ENCODE assay signal across 25 cellular contexts in genomic region chr13:53249236-53249635, GRCh38.
"Had no signal": no experiment of that assay in that cellular context is flagged by ENCODE, and none has a peak within 500 bp of the region (broad histone marks: within the 10 kb centered on the region; RNA-seq: fewer than 3 reads in every experiment).

No MANE protein-coding gene starts in this region.

- H3K36me3 Mint-ChIP-seq: mesothelial cell of epicardium, naive B cell had no signal

- H3K9me3 Mint-ChIP-seq: dendritic cell treated with granulocyte-macrophage colony-stimulating factor and Interleukin-4, amounts not matched to agents 40 ng/mL and 50 ng/mL, for 4 days; effector memory CD8-positive, alpha-beta T cell; endodermal cell; naive B cell had no signal

- H3K27ac ChIP-seq: colonic mucosa, epithelial cell of prostate, esophagus squamous epithelium, gastrocnemius medialis, heart right ventricle, left lung, lower lobe of right lung had no signal

- H3K4me3 ChIP-seq: colonic mucosa, esophagus squamous epithelium, gastrocnemius medialis, heart right ventricle, left lung, lower lobe of right lung, mucosa of descending colon had no signal

- H3K27me3 Mint-ChIP-seq: dendritic cell treated with granulocyte-macrophage colony-stimulating factor and Interleukin-4, amounts not matched to agents 40 ng/mL and 50 ng/mL, for 4 days had no signal

- H3K4me1 ChIP-seq: colonic mucosa, esophagus squamous epithelium, gastrocnemius medialis, heart right ventricle, left lung, lower lobe of right lung had no signal

- H3K36me3 ChIP-seq: colonic mucosa, esophagus squamous epithelium, gastrocnemius medialis, heart right ventricle, left lung, lower lobe of right lung had no signal

- ATAC-seq: effector memory CD8-positive, alpha-beta T cell; esophagus mucosa; gastrocnemius medialis; heart right ventricle; left cardiac atrium; left lung; left ventricle myocardium superior; lower lobe of right lung; mucosa of descending colon had no signal

- H3K27ac Mint-ChIP-seq: dendritic cell treated with granulocyte-macrophage colony-stimulating factor and Interleukin-4, amounts not matched to agents 40 ng/mL and 50 ng/mL, for 4 days; effector memory CD8-positive, alpha-beta T cell; endodermal cell; mesothelial cell of epicardium; naive B cell had no signal

- H3K27me3 ChIP-seq: colonic mucosa, gastrocnemius medialis had no signal

- H3K4me3 Mint-ChIP-seq: dendritic cell treated with granulocyte-macrophage colony-stimulating factor and Interleukin-4, amounts not matched to agents 40 ng/mL and 50 ng/mL, for 4 days; effector memory CD8-positive, alpha-beta T cell; endodermal cell; mesothelial cell of epicardium; naive B cell had no signal

- DNase-seq: colonic mucosa; cortex of kidney; effector CD8-positive, alpha-beta T cell; effector memory CD8-positive, alpha-beta T cell; endodermal cell; erythroblast; esophagus squamous epithelium; foreskin fibroblast; foreskin melanocyte; gastrocnemius medialis; glutamatergic neuron; head of caudate nucleus; heart right ventricle; hypothalamus; left cardiac atrium; left lung; left ventricle myocardium superior; lower lobe of right lung; mesenchymal stem cell; mucosa of descending colon; naive B cell had no signal

- H3K4me1 Mint-ChIP-seq: endodermal cell, naive B cell had no signal

- H3K9me3 ChIP-seq: colonic mucosa, esophagus squamous epithelium, gastrocnemius medialis, heart right ventricle, left lung, lower lobe of right lung, mucosa of descending colon had no signal
